ENCODE assay signal across 19 cellular contexts in genomic region chr5:81234299-81234698, GRCh38. TPM values are rescaled to one million over a fixed set of nuclear protein-coding genes. Genes with fewer than 3 reads are reported as not detected.
DNase-seq lines count a peak whose midpoint lies in the region; ATAC-seq and TF ChIP-seq lines count a peak whose summit lies in the region.
"Had no signal": no experiment of that assay in that cellular context is flagged by ENCODE, and none has a peak within 500 bp of the region (broad histone marks: within the 10 kb centered on the region; RNA-seq: fewer than 3 reads in every experiment).

No MANE protein-coding gene starts in this region.

- DNase-seq in activated CD8-positive, alpha-beta T cell treated with anti-CD3 and anti-CD28 coated beads, Interleukin-2, amount 10 ng/mL, durations not matched to agents 7 days and 5 days, result no peak
- DNase-seq in activated CD8-positive, alpha-beta T cell treated with anti-CD3 and anti-CD28 coated beads for 36 hours, result no peak
- DNase-seq in coronary artery (ENCODE audit: low spot score) (no peak), mesendoderm (peak; percentile 36)
- DNase-seq in activated CD8-positive, alpha-beta memory T cell treated with anti-CD3 and anti-CD28 coated beads for 24 hours, result no peak
- no peak for DNase-seq in effector memory CD4-positive, alpha-beta T cell
- DNase-seq: activated CD4-positive, alpha-beta T cell treated with anti-CD3 and anti-CD28 coated beads for 36 hours; activated T-cell treated with anti-CD3 and anti-CD28 coated beads, Interleukin-2, amount 50 U/mL, for 4 hours; aorta; hippocampal formation; naive B cell; NCI-H1930; NCI-H510A treated with DMSO at 0.1 percent for 48 hours; upper lobe of right lung had no signal

- no peaks in the 10 kb centered on the region for H3K79me2 ChIP-seq in mesendoderm (ENCODE audit: control insufficient read depth, insufficient read depth, low read length)

- H3K27ac Mint-ChIP-seq in activated CD8-positive, alpha-beta T cell treated with anti-CD3 and anti-CD28 coated beads, Interleukin-2, amount 10 ng/mL, durations not matched to agents 7 days and 5 days, result peak overlapping the region; percentile 74
- no peak overlapping the region for H3K27ac Mint-ChIP-seq in activated CD8-positive, alpha-beta T cell treated with anti-CD3 and anti-CD28 coated beads for 36 hours
- H3K27ac Mint-ChIP-seq: activated CD4-positive, alpha-beta T cell treated with anti-CD3 and anti-CD28 coated beads for 36 hours; naive B cell had no signal

- POLR2A ChIA-PET in activated CD8-positive, alpha-beta T cell treated with anti-CD3 and anti-CD28 coated beads, Interleukin-2, amount 10 ng/mL, durations not matched to agents 7 days and 5 days (lab: Charles Lee), result no interaction called here
- POLR2A ChIA-PET in activated CD8-positive, alpha-beta T cell treated with anti-CD3 and anti-CD28 coated beads for 36 hours (lab: Charles Lee), result interaction anchor here (0.6 kb wide), 1 partner anchor 16 kb away, joined by 3 read pairs; no protein-coding TSS in a partner anchor

- no peak overlapping the region for H4K8ac ChIP-seq in mesendoderm (ENCODE audit: low read depth, low read length)

- H4K5ac ChIP-seq in mesendoderm (ENCODE audit: low read length), result no peak overlapping the region

- H3K23ac ChIP-seq in mesendoderm (ENCODE audit: low read length), result no peak overlapping the region

- H3K56ac ChIP-seq in mesendoderm (ENCODE audit: low read length), result peak overlapping the region; percentile 11

- H3K79me1 ChIP-seq in mesendoderm (ENCODE audit: low read length), result no peaks in the 10 kb centered on the region

- H2AK5ac ChIP-seq in mesendoderm (ENCODE audit: low read length), result no peak overlapping the region

- no peak overlapping the region for H3K18ac ChIP-seq in mesendoderm (ENCODE audit: low read length)

- H3K4me3 Mint-ChIP-seq in activated CD8-positive, alpha-beta T cell treated with anti-CD3 and anti-CD28 coated beads, Interleukin-2, amount 10 ng/mL, durations not matched to agents 7 days and 5 days, result no peak overlapping the region
- H3K4me3 Mint-ChIP-seq in activated CD8-positive, alpha-beta T cell treated with anti-CD3 and anti-CD28 coated beads for 36 hours, result no peak overlapping the region
- H3K4me3 Mint-ChIP-seq: activated CD4-positive, alpha-beta T cell treated with anti-CD3 and anti-CD28 coated beads for 36 hours; activated T-cell treated with anti-CD3 and anti-CD28 coated beads, Interleukin-2, amount 50 U/mL, for 4 hours had no signal

- no peak for TF ChIP-seq CTCF in activated CD8-positive, alpha-beta T cell treated with anti-CD3 and anti-CD28 coated beads for 36 hours (IDR thresholded peaks at IDR 0.05)
- no peak for TF ChIP-seq CTCF in coronary artery (IDR thresholded peaks at IDR 0.05)

- H3K4me2 ChIP-seq in mesendoderm (ENCODE audit: low read length), result no peak overlapping the region

- peaks cover 35% of the 10 kb centered on the region for H3K4me1 Mint-ChIP-seq in activated CD8-positive, alpha-beta T cell treated with anti-CD3 and anti-CD28 coated beads, Interleukin-2, amount 10 ng/mL, durations not matched to agents 7 days and 5 days (ENCODE audit: low read depth)
- H3K4me1 Mint-ChIP-seq in activated CD8-positive, alpha-beta T cell treated with anti-CD3 and anti-CD28 coated beads for 36 hours (ENCODE audit: low read depth), result peaks cover 19% of the 10 kb centered on the region

- H2BK5ac ChIP-seq in mesendoderm (ENCODE audit: low read length), result no peak overlapping the region

- H3K27me3 Mint-ChIP-seq in activated CD8-positive, alpha-beta T cell treated with anti-CD3 and anti-CD28 coated beads, Interleukin-2, amount 10 ng/mL, durations not matched to agents 7 days and 5 days (ENCODE audit: low read depth), result no peaks in the 10 kb centered on the region
- H3K27me3 Mint-ChIP-seq in activated CD8-positive, alpha-beta T cell treated with anti-CD3 and anti-CD28 coated beads for 36 hours, result no peaks in the 10 kb centered on the region
- H3K27me3 Mint-ChIP-seq: activated CD4-positive, alpha-beta T cell treated with anti-CD3 and anti-CD28 coated beads for 36 hours had no signal

- peak overlapping the region; percentile 3 for H3K9ac ChIP-seq in mesendoderm (ENCODE audit: low read length)

- no peak overlapping the region for H2BK15ac ChIP-seq in mesendoderm (replicated peaks; ENCODE audit: low read depth)

- intact Hi-C loops in activated CD8-positive, alpha-beta T cell treated with anti-CD3 and anti-CD28 coated beads for 36 hours (cut with micrococcal nuclease), result no loop called here

- no CpG with 5 or more reads among the region's 7 CpGs for WGBS in mesendoderm (ENCODE audit: extremely low coverage, insufficient coverage, low lambda C conversion rate)

- H3K9me3 ChIP-seq in effector memory CD4-positive, alpha-beta T cell (ENCODE audit: control insufficient read depth, low read length), result no peaks in the 10 kb centered on the region
- H3K9me3 ChIP-seq: upper lobe of right lung had no signal

- peaks cover 2% of the 10 kb centered on the region for H3K36me3 Mint-ChIP-seq in activated CD8-positive, alpha-beta T cell treated with anti-CD3 and anti-CD28 coated beads, Interleukin-2, amount 10 ng/mL, durations not matched to agents 7 days and 5 days (ENCODE audit: low read depth)
- H3K36me3 Mint-ChIP-seq in activated CD8-positive, alpha-beta T cell treated with anti-CD3 and anti-CD28 coated beads for 36 hours (ENCODE audit: low read depth), result no peaks in the 10 kb centered on the region

- CTCF ChIA-PET in activated CD8-positive, alpha-beta T cell treated with anti-CD3 and anti-CD28 coated beads, Interleukin-2, amount 10 ng/mL, durations not matched to agents 7 days and 5 days (lab: Charles Lee), result interaction anchor here (1.0 to 3.1 kb wide), 2 partner anchors 39 to 66 kb away, joined by 4 to 11 read pairs; no protein-coding TSS in a partner anchor
- CTCF ChIA-PET in activated CD8-positive, alpha-beta T cell treated with anti-CD3 and anti-CD28 coated beads for 36 hours (lab: Charles Lee), result no interaction called here

- no peak overlapping the region for H3K4ac ChIP-seq in mesendoderm (ENCODE audit: low read depth, low read length)

- H3K4me1 ChIP-seq in mesendoderm (ENCODE audit: control insufficient read depth, low read depth, low read length), result peaks cover 3% of the 10 kb centered on the region
- H3K4me1 ChIP-seq in effector memory CD4-positive, alpha-beta T cell (ENCODE audit: control insufficient read depth, insufficient read depth, low read length, poor library complexity, severe bottlenecking), result peaks cover 12% of the 10 kb centered on the region

- no peak overlapping the region for H2BK120ac ChIP-seq in mesendoderm (ENCODE audit: low read depth, low read length)

- H3K36me3 ChIP-seq in mesendoderm (ENCODE audit: control insufficient read depth, insufficient read depth, low read length), result no peaks in the 10 kb centered on the region
- H3K36me3 ChIP-seq in effector memory CD4-positive, alpha-beta T cell (ENCODE audit: control insufficient read depth, insufficient read depth, low read length), result no peaks in the 10 kb centered on the region
- H3K36me3 ChIP-seq: upper lobe of right lung had no signal

- peak; percentile 7 for ATAC-seq in activated CD8-positive, alpha-beta T cell treated with anti-CD3 and anti-CD28 coated beads, Interleukin-2, amount 10 ng/mL, durations not matched to agents 7 days and 5 days
- no peak for ATAC-seq in activated CD8-positive, alpha-beta T cell treated with anti-CD3 and anti-CD28 coated beads for 36 hours
- no peak for ATAC-seq in HG03521 (IDR thresholded peaks at IDR 0.05; ENCODE audit: unreplicated experiment)
- ATAC-seq: activated CD4-positive, alpha-beta T cell treated with anti-CD3 and anti-CD28 coated beads for 36 hours; upper lobe of right lung had no signal

- no peaks in the 10 kb centered on the region for H3K9me3 Mint-ChIP-seq in activated CD8-positive, alpha-beta T cell treated with anti-CD3 and anti-CD28 coated beads, Interleukin-2, amount 10 ng/mL, durations not matched to agents 7 days and 5 days (ENCODE audit: insufficient read depth)
- peaks cover 2% of the 10 kb centered on the region for H3K9me3 Mint-ChIP-seq in activated CD8-positive, alpha-beta T cell treated with anti-CD3 and anti-CD28 coated beads for 36 hours
- H3K9me3 Mint-ChIP-seq: activated T-cell treated with anti-CD3 and anti-CD28 coated beads, Interleukin-2, amount 50 U/mL, for 4 hours had no signal

- H3K27me3 ChIP-seq in mesendoderm (ENCODE audit: insufficient read depth, low read length, poor library complexity), result no peaks in the 10 kb centered on the region
- no peaks in the 10 kb centered on the region for H3K27me3 ChIP-seq in effector memory CD4-positive, alpha-beta T cell (replicated peaks; ENCODE audit: control insufficient read depth, insufficient read depth, low read length, poor library complexity, severe bottlenecking)
- H3K27me3 ChIP-seq: upper lobe of right lung had no signal

- H3K4me3 ChIP-seq in coronary artery (no peak overlapping the region), mesendoderm (ENCODE audit: low read length) (no peak overlapping the region)
- no peak overlapping the region for H3K4me3 ChIP-seq in effector memory CD4-positive, alpha-beta T cell (ENCODE audit: insufficient read depth, low read depth, low read length, poor library complexity, severe bottlenecking)

- peak overlapping the region; percentile 81 to 94 for H3K27ac ChIP-seq in coronary artery
- no peak overlapping the region for H3K27ac ChIP-seq in mesendoderm (ENCODE audit: low read depth, low read length)
- peak overlapping the region; percentile 71 for H3K27ac ChIP-seq in temporal lobe (ENCODE audit: low read depth, low read length)
- H3K27ac ChIP-seq in effector memory CD4-positive, alpha-beta T cell (ENCODE audit: insufficient read depth, low read length, poor library complexity, severe bottlenecking), result no peak overlapping the region
- H3K27ac ChIP-seq: upper lobe of right lung had no signal

RNA-seq across cellular contexts. Expression of gene CKMT2, which starts 1.2 kb away (rescaled TPM):
- total RNA-seq in activated CD8-positive, alpha-beta T cell treated with anti-CD3 and anti-CD28 coated beads, Interleukin-2, amount 10 ng/mL, durations not matched to agents 7 days and 5 days, result not detected
- total RNA-seq in activated CD8-positive, alpha-beta T cell treated with anti-CD3 and anti-CD28 coated beads for 36 hours, result not detected
- polyA plus RNA-seq in mesendoderm (2013, experiment 1 of 2), result 1.8 TPM
- 1.5 TPM for polyA plus RNA-seq in mesendoderm (2013, experiment 2 of 2)
- 2.2 TPM for total RNA-seq in temporal lobe
- total RNA-seq: activated CD4-positive, alpha-beta T cell treated with anti-CD3 and anti-CD28 coated beads for 36 hours; activated T-cell treated with anti-CD3 and anti-CD28 coated beads, Interleukin-2, amount 50 U/mL, for 4 hours; CD4-positive, CD25-positive, alpha-beta regulatory T cell; HT1080; M059J had no signal

Comparison
In these comparisons a context has a peak if more than half of its experiments do, and no peak if none do; other contexts are left out.
1. H3K27ac ChIP-seq: peak in coronary artery (2 of 2) and temporal lobe (single experiment); none in mesendoderm (single experiment) and effector memory CD4-positive, alpha-beta T cell (single experiment).